In genomic region chr3:40237159-40237558, GRCh38 we compare ENCODE assay signal across 24 cellular contexts.
"Had no signal": no experiment of that assay in that cellular context is flagged by ENCODE, and none has a peak within 500 bp of the region (broad histone marks: within the 10 kb centered on the region; RNA-seq: fewer than 3 reads in every experiment).

No MANE protein-coding gene starts in this region.

- H3K27me3 ChIP-seq: dorsolateral prefrontal cortex, esophagus muscularis mucosa, gastroesophageal sphincter, heart left ventricle, hepatocyte, left lung had no signal

- DNase-seq: dermis blood vessel endothelial cell; dorsolateral prefrontal cortex; effector CD4-positive, alpha-beta T cell; effector memory CD4-positive, alpha-beta T cell; foreskin keratinocyte; heart left ventricle; hypothalamus; immature natural killer cell; islet precursor cell; kidney; kidney glomerular epithelial cell; left colon; left lung; left ventricle myocardium superior; lower lobe of right lung; mesenchymal stem cell; mucosa of descending colon had no signal

- H2AFZ ChIP-seq: hepatocyte had no signal

- H3K4me3 ChIP-seq: coronary artery, esophagus muscularis mucosa, gastroesophageal sphincter, heart left ventricle, hepatocyte, left lung, lower lobe of right lung, mucosa of descending colon had no signal

- ATAC-seq: foreskin keratinocyte, gastroesophageal sphincter, left colon, left lung, lower lobe of right lung, mucosa of descending colon had no signal

- H3K4me2 ChIP-seq: hepatocyte had no signal

- H3K79me2 ChIP-seq: hepatocyte had no signal

- H3K4me1 ChIP-seq: esophagus muscularis mucosa, foreskin keratinocyte, gastroesophageal sphincter, left lung, lower lobe of right lung had no signal

- FAIRE-seq: colon, endothelial cell of umbilical vein, frontal cortex, kidney had no signal

- H3K9me3 ChIP-seq: esophagus muscularis mucosa, gastroesophageal sphincter, heart left ventricle, left lung, lower lobe of right lung, mucosa of descending colon had no signal

- H3K27ac ChIP-seq: coronary artery, esophagus muscularis mucosa, foreskin keratinocyte, gastroesophageal sphincter, hepatocyte, left lung, lower lobe of right lung had no signal

- H3K36me3 ChIP-seq: heart left ventricle, left lung, lower lobe of right lung had no signal
